In the genomic region with DNA sequence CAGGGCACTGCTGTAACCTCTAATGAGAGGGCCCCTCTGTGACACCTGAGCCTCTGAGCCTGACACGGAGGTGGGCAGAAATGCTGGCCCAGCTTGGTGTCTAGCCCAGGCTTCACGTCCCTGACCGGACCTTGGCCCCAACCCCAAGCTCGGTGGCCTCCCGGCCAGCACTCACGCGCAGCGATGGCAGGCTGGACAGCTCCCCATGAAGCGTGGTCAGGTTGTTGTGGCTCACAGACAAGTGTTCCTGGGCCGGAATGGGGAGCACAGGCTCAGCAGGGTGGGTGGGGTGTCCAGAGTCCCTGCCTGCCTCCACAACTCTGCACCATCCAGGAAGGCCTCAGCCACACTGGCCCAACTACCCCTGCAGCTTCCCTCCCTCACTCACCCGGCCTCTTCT, we compare ENCODE assay signal across 17 cellular contexts. TPM values are rescaled to one million over a fixed set of nuclear protein-coding genes. Genes with fewer than 3 reads are reported as not detected.
DNase-seq lines count a peak whose midpoint lies in the region; ATAC-seq and TF ChIP-seq lines count a peak whose summit lies in the region.
"Had no signal": no experiment of that assay in that cellular context is flagged by ENCODE, and none has a peak within 500 bp of the region (broad histone marks: within the 10 kb centered on the region; RNA-seq: fewer than 3 reads in every experiment).

No MANE protein-coding gene starts in this region.

- CTCF ChIA-PET in activated CD8-positive, alpha-beta memory T cell treated with anti-CD3 and anti-CD28 coated beads, Interleukin-2, amount 10 ng/mL, durations not matched to agents 7 days and 5 days (lab: Charles Lee), result interaction anchor here (2.0 to 2.5 kb wide), 2 partner anchors 8 to 10 kb away, joined by 5 read pairs; no protein-coding TSS in a partner anchor

- no peaks in the 10 kb centered on the region for H3K27me3 Mint-ChIP-seq in activated CD8-positive, alpha-beta memory T cell treated with anti-CD3 and anti-CD28 coated beads, Interleukin-2, amount 10 ng/mL, durations not matched to agents 7 days and 5 days
- no peaks in the 10 kb centered on the region for H3K27me3 Mint-ChIP-seq in T-helper 17 cell
- H3K27me3 Mint-ChIP-seq: effector memory CD8-positive, alpha-beta T cell had no signal

- H4K20me1 ChIP-seq in smooth muscle cell (ENCODE audit: low read depth), result peaks cover 62% of the 10 kb centered on the region

- TF ChIP-seq CTCF in fibroblast of the aortic adventitia (IDR thresholded peaks at IDR 0.05; ENCODE audit: insufficient read depth, low read length), result no peak
- TF ChIP-seq CTCF in smooth muscle cell (IDR thresholded peaks at IDR 0.05; ENCODE audit: borderline replicate concordance, insufficient read depth, poor library complexity, severe bottlenecking), result no peak

- H2AFZ ChIP-seq in smooth muscle cell (ENCODE audit: low read depth), result no peak overlapping the region

- no peaks in the 10 kb centered on the region for H3K9me3 ChIP-seq in T-helper 17 cell (ENCODE audit: control insufficient read depth, low read length, poor library complexity, severe bottlenecking)
- H3K9me3 ChIP-seq in smooth muscle cell (replicated peaks; ENCODE audit: low read depth), result no peaks in the 10 kb centered on the region
- H3K9me3 ChIP-seq: heart left ventricle, thyroid gland had no signal

- WGBS in smooth muscle cell (ENCODE audit: low lambda C conversion rate), result 98% methylated on average over 11 of the region's 11 CpGs

- peak overlapping the region; percentile 98 for H3K27ac ChIP-seq in smooth muscle cell (ENCODE audit: low read depth)
- H3K27ac ChIP-seq: WERI-Rb-1 had no signal

- H3K9ac ChIP-seq in smooth muscle cell (ENCODE audit: low read depth), result peak overlapping the region; percentile 97

- no peak for DNase-seq in activated CD8-positive, alpha-beta memory T cell treated with anti-CD3 and anti-CD28 coated beads, Interleukin-2, amount 10 ng/mL, durations not matched to agents 7 days and 5 days
- DNase-seq in activated CD8-positive, alpha-beta memory T cell treated with anti-CD3 and anti-CD28 coated beads for 24 hours, result no peak
- DNase-seq in T-helper 17 cell (no peak), fibroblast of the aortic adventitia (ENCODE audit: low read depth) (no peak), smooth muscle cell (lab: John Stamatoyannopoulos, UW; ENCODE audit: unreplicated experiment) (no peak), kidney tubule cell (ENCODE audit: low spot score) (no peak), ACHN (no peak), OCI-M1 (lab: John Stamatoyannopoulos, UW) (no peak)
- DNase-seq: DMS79 treated with DMSO at 0.1 percent for 48 hours; effector memory CD8-positive, alpha-beta T cell; heart left ventricle; KBM-7; NCI-H1436 treated with DMSO at 0.1 percent for 48 hours; NCI-H526 treated with DMSO at 0.1 percent for 48 hours; stimulated activated CD4-positive, alpha-beta T cell treated with anti-CD3 and anti-CD28 coated beads, Interleukin-15, amount 100 ng/mL, for 24 hours; thyroid gland; WERI-Rb-1 had no signal

- in situ Hi-C loops in ACHN (cut with HindIII; ENCODE audit: low pct_ligation_motif_present, low pct_unique_long_range_greater_than_20kb, low sequenced_read_pairs), result no loop called here

- peaks cover 13% of the 10 kb centered on the region for H3K4me1 ChIP-seq in smooth muscle cell (ENCODE audit: low read depth)

- peak overlapping the region; percentile 28 for H3K27ac Mint-ChIP-seq in activated CD8-positive, alpha-beta memory T cell treated with anti-CD3 and anti-CD28 coated beads, Interleukin-2, amount 10 ng/mL, durations not matched to agents 7 days and 5 days
- H3K27ac Mint-ChIP-seq in T-helper 17 cell, result peak overlapping the region; percentile 11

- no peak overlapping the region for H3K4me3 Mint-ChIP-seq in activated CD8-positive, alpha-beta memory T cell treated with anti-CD3 and anti-CD28 coated beads, Interleukin-2, amount 10 ng/mL, durations not matched to agents 7 days and 5 days
- H3K4me3 Mint-ChIP-seq in T-helper 17 cell, result peak overlapping the region; percentile 28

- H3F3A ChIP-seq in smooth muscle cell (ENCODE audit: low read depth), result peaks cover 10% of the 10 kb centered on the region

- no peaks in the 10 kb centered on the region for H3K36me3 ChIP-seq in smooth muscle cell (ENCODE audit: low read depth)

- H3K79me2 ChIP-seq in smooth muscle cell (ENCODE audit: low read depth), result peaks cover 22% of the 10 kb centered on the region

- H3K27me3 ChIP-seq in smooth muscle cell (ENCODE audit: low read depth), result no peaks in the 10 kb centered on the region
- H3K27me3 ChIP-seq: heart left ventricle, thyroid gland had no signal

- H3K4me3 ChIP-seq in fibroblast of the aortic adventitia (ENCODE audit: low read depth, low read length), result peak overlapping the region; percentile 17
- H3K4me3 ChIP-seq in smooth muscle cell, result no peak overlapping the region
- H3K4me3 ChIP-seq: thyroid gland had no signal

- peaks cover 34% of the 10 kb centered on the region for H3K4me1 Mint-ChIP-seq in activated CD8-positive, alpha-beta memory T cell treated with anti-CD3 and anti-CD28 coated beads, Interleukin-2, amount 10 ng/mL, durations not matched to agents 7 days and 5 days
- peaks cover 20% of the 10 kb centered on the region for H3K4me1 Mint-ChIP-seq in T-helper 17 cell

- no peak for ATAC-seq in activated CD8-positive, alpha-beta memory T cell treated with anti-CD3 and anti-CD28 coated beads, Interleukin-2, amount 10 ng/mL, durations not matched to agents 7 days and 5 days
- no peak for ATAC-seq in T-helper 17 cell
- ATAC-seq: effector memory CD8-positive, alpha-beta T cell; heart left ventricle had no signal

- no peak overlapping the region for H3K4me2 ChIP-seq in smooth muscle cell

- H3K36me3 Mint-ChIP-seq in activated CD8-positive, alpha-beta memory T cell treated with anti-CD3 and anti-CD28 coated beads, Interleukin-2, amount 10 ng/mL, durations not matched to agents 7 days and 5 days, result peaks cover 28% of the 10 kb centered on the region
- H3K36me3 Mint-ChIP-seq in T-helper 17 cell (ENCODE audit: low read depth), result no peaks in the 10 kb centered on the region

- H3K9me3 Mint-ChIP-seq in activated CD8-positive, alpha-beta memory T cell treated with anti-CD3 and anti-CD28 coated beads, Interleukin-2, amount 10 ng/mL, durations not matched to agents 7 days and 5 days (ENCODE audit: low read depth), result no peaks in the 10 kb centered on the region
- H3K9me3 Mint-ChIP-seq: effector memory CD8-positive, alpha-beta T cell had no signal

RNA-seq across cellular contexts. Expression of a gene that starts 2.2 kb away (rescaled TPM):
- 100 to 1,000 TPM; 338 to 357 TPM for total RNA-seq in activated CD8-positive, alpha-beta memory T cell treated with anti-CD3 and anti-CD28 coated beads, Interleukin-2, amount 10 ng/mL, durations not matched to agents 7 days and 5 days
- total RNA-seq in T-helper 17 cell, result 100 to 1,000 TPM; 276 to 284 TPM
- total RNA-seq in fibroblast of the aortic adventitia (ENCODE audit: low replicate concordance), result 214 and 305 TPM in 2 replicates
- 132 and 149 TPM in 2 replicates for total RNA-seq in smooth muscle cell
- 188 and 210 TPM in 2 replicates for polyA plus RNA-seq in smooth muscle cell

RNA-seq across cellular contexts. Expression of a gene that starts 4.1 kb away (rescaled TPM):
- total RNA-seq in activated CD8-positive, alpha-beta memory T cell treated with anti-CD3 and anti-CD28 coated beads, Interleukin-2, amount 10 ng/mL, durations not matched to agents 7 days and 5 days, result 1 to 10 TPM; 8.4 to 10.0 TPM
- total RNA-seq in T-helper 17 cell (10 to 100 TPM in 1 of 2 donors, 1 to 10 TPM in 1; 6.1 to 10.2 TPM), fibroblast of the aortic adventitia (ENCODE audit: low replicate concordance) (13.2 and 27.6 TPM in 2 replicates), smooth muscle cell (10.4 and 12.0 TPM in 2 replicates)
- 13.5 and 14.3 TPM in 2 replicates for polyA plus RNA-seq in smooth muscle cell

RNA-seq across cellular contexts. Expression of a gene that starts 30.9 kb away (rescaled TPM):
- total RNA-seq in activated CD8-positive, alpha-beta memory T cell treated with anti-CD3 and anti-CD28 coated beads, Interleukin-2, amount 10 ng/mL, durations not matched to agents 7 days and 5 days, result 10 to 100 TPM; 23.8 to 24.8 TPM
- total RNA-seq in T-helper 17 cell (10 to 100 TPM; 14.6 to 16.2 TPM), fibroblast of the aortic adventitia (ENCODE audit: low replicate concordance) (23.3 and 40.7 TPM in 2 replicates), smooth muscle cell (37.3 and 37.7 TPM in 2 replicates)
- 6.7 and 8.5 TPM in 2 replicates for polyA plus RNA-seq in smooth muscle cell

RNA-seq across cellular contexts. Expression of a gene that starts 58.4 kb away (rescaled TPM):
- total RNA-seq in activated CD8-positive, alpha-beta memory T cell treated with anti-CD3 and anti-CD28 coated beads, Interleukin-2, amount 10 ng/mL, durations not matched to agents 7 days and 5 days, result 10 to 100 TPM; 75.9 to 78.4 TPM
- total RNA-seq in T-helper 17 cell, result 10 to 100 TPM; 31.8 to 38.4 TPM
- 50.0 and 213 TPM in 2 replicates for total RNA-seq in fibroblast of the aortic adventitia (ENCODE audit: low replicate concordance)
- 19.9 and 40.9 TPM in 2 replicates for total RNA-seq in smooth muscle cell
- 14.6 and 22.9 TPM in 2 replicates for polyA plus RNA-seq in smooth muscle cell

RNA-seq across cellular contexts. Expression of a gene that starts 58.7 kb away (rescaled TPM):
- 10 to 100 TPM; 27.5 to 31.3 TPM for total RNA-seq in activated CD8-positive, alpha-beta memory T cell treated with anti-CD3 and anti-CD28 coated beads, Interleukin-2, amount 10 ng/mL, durations not matched to agents 7 days and 5 days
- total RNA-seq in T-helper 17 cell, result 10 to 100 TPM; 37.9 to 51.6 TPM
- 9.2 and 17.3 TPM in 2 replicates for total RNA-seq in fibroblast of the aortic adventitia (ENCODE audit: low replicate concordance)
- 10.4 and 12.6 TPM in 2 replicates for total RNA-seq in smooth muscle cell
- polyA plus RNA-seq in smooth muscle cell, result 3.3 and 4.5 TPM in 2 replicates
